Comparison of ENCODE assay signal across 26 cellular contexts in genomic region chr2:235287369-235287722, GRCh38.
DNase-seq lines count a peak whose midpoint lies in the region; TF ChIP-seq lines count a peak whose summit lies in the region.
"Had no signal": no experiment of that assay in that cellular context is flagged by ENCODE, and none has a peak within 500 bp of the region (broad histone marks: within the 10 kb centered on the region; RNA-seq: fewer than 3 reads in every experiment).

No MANE protein-coding gene starts in this region.

- peak overlapping the region; percentile 33 for H3K23ac ChIP-seq in trophoblast cell (ENCODE audit: low read length)

- H3K9ac ChIP-seq in GM23248 (no peak overlapping the region), trophoblast cell (ENCODE audit: low read length) (no peak overlapping the region)

- TF ChIP-seq CTCF in dorsolateral prefrontal cortex (IDR thresholded peaks at IDR 0.05 in 54 of 56, conservative IDR thresholded peaks at IDR 0.05 in 2 of 56; ENCODE audit: low read depth in 1 of 56, partially characterized antibody in 56 of 56) (no peak), left ventricle myocardium inferior (IDR thresholded peaks at IDR 0.05; ENCODE audit: borderline replicate concordance) (no peak)

- no peak overlapping the region for H4K8ac ChIP-seq in trophoblast cell (ENCODE audit: low read depth, low read length)

- no peaks in the 10 kb centered on the region for H3K36me3 Mint-ChIP-seq in activated T-helper 1 cell treated with anti-CD3 and anti-CD28 coated beads, Interleukin-12 subunit alpha, Interleukin-12 subunit beta, Interleukin-2, Interleukin-4 antibody, amounts not matched to agents 30 ng/mL and 10 ng/mL and 1 ng/mL, durations not matched to agents 14 hours and 24 hours and 36 hours (ENCODE audit: low read depth)
- H3K36me3 Mint-ChIP-seq: IgD-negative memory B cell had no signal

- no peak overlapping the region for H2BK12ac ChIP-seq in trophoblast cell (ENCODE audit: low read length)

- 0 out of 2 replicates have a peak, but pooled peaks cover 2% of the 10 kb centered on the region for H3K9me2 ChIP-seq in GM23248 (ENCODE audit: insufficient read depth)

- 40 to 48% methylated on average over 6 of the region's 6 CpGs for WGBS in GM23248 (ENCODE audit: low coverage in 1 of 2, low lambda C conversion rate in 2 of 2, missing lambda C conversion rate in 2 of 2), 2 experiments
- WGBS in trophoblast cell (ENCODE audit: extremely low coverage, insufficient coverage, insufficient read length), result no CpG with 5 or more reads among the region's 6 CpGs

- H3K27ac Mint-ChIP-seq in activated T-helper 1 cell treated with anti-CD3 and anti-CD28 coated beads, Interleukin-12 subunit alpha, Interleukin-12 subunit beta, Interleukin-2, Interleukin-4 antibody, amounts not matched to agents 30 ng/mL and 10 ng/mL and 1 ng/mL, durations not matched to agents 14 hours and 24 hours and 36 hours, result no peak overlapping the region
- H3K27ac Mint-ChIP-seq: activated T-cell treated with anti-CD3 and anti-CD28 coated beads, Interleukin-2, amount 50 U/mL, for 24 hours; stimulated activated naive CD8-positive, alpha-beta T cell treated with anti-CD3 and anti-CD28 coated beads, Interleukin-15, amount 100 ng/mL, for 72 hours; T-helper 1 cell treated with Interleukin-12 subunit alpha and Interleukin-12 subunit beta and Interleukin-4 antibody, amounts not matched to agents 30 μg/mL and 1 μg/mL, for 36 hours had no signal

- no peaks in the 10 kb centered on the region for H3K9me3 Mint-ChIP-seq in activated T-helper 1 cell treated with anti-CD3 and anti-CD28 coated beads, Interleukin-12 subunit alpha, Interleukin-12 subunit beta, Interleukin-2, Interleukin-4 antibody, amounts not matched to agents 30 ng/mL and 10 ng/mL and 1 ng/mL, durations not matched to agents 14 hours and 24 hours and 36 hours
- H3K9me3 Mint-ChIP-seq: activated T-cell treated with anti-CD3 and anti-CD28 coated beads, Interleukin-2, amount 50 U/mL, for 24 hours; central memory CD8-positive, alpha-beta T cell; stimulated activated naive CD8-positive, alpha-beta T cell treated with anti-CD3 and anti-CD28 coated beads, Interleukin-15, amount 100 ng/mL, for 72 hours; T-helper 1 cell treated with Interleukin-12 subunit alpha and Interleukin-12 subunit beta and Interleukin-4 antibody, amounts not matched to agents 30 μg/mL and 1 μg/mL, for 36 hours had no signal

- DNase-seq in GM23248, result peak; percentile 27
- peak in 6 of 10 donors; percentile 37 to 70 (median 56) for DNase-seq in dorsolateral prefrontal cortex
- peak; percentile 47 for DNase-seq in left ventricle myocardium inferior
- DNase-seq in trophoblast cell, result no peak
- DNase-seq in NCI-H1105 treated with DMSO at 0.1 percent for 48 hours (lab: John Stamatoyannopoulos, UW), result no peak
- DNase-seq in NCI-H510A treated with DMSO at 0.1 percent for 48 hours (lab: John Stamatoyannopoulos, UW), result no peak
- DNase-seq in activated T-helper 1 cell treated with anti-CD3 and anti-CD28 coated beads, Interleukin-12 subunit alpha, Interleukin-12 subunit beta, Interleukin-2, Interleukin-4 antibody, amounts not matched to agents 30 ng/mL and 10 ng/mL and 1 ng/mL, durations not matched to agents 14 hours and 24 hours and 36 hours (ENCODE audit: low spot score), result no peak
- no peak for DNase-seq in HCEC 1CT
- DNase-seq: activated CD4-positive, alpha-beta T cell treated with anti-CD3 and anti-CD28 coated beads for 48 hours; activated gamma-delta T cell treated with Interleukin-2 at 50 U/mL for 16 hours; activated T-cell treated with anti-CD3 and anti-CD28 coated beads, Interleukin-2, amount 50 U/mL, for 24 hours; BE2C; dermis blood vessel endothelial cell; mammary epithelial cell; NCI-H1048; NCI-H187; NCI-H226; stimulated activated CD4-positive, alpha-beta T cell treated with anti-CD3 and anti-CD28 coated beads, Interleukin-1b, Interleukin-23, amount 100 ng/mL, for 48 hours; stimulated activated CD8-positive, alpha-beta memory T cell treated with anti-CD3 and anti-CD28 coated beads, Interleukin-4, amount 100 ng/mL, for 48 hours; stimulated activated naive CD8-positive, alpha-beta T cell treated with anti-CD3 and anti-CD28 coated beads, Interleukin-15, amount 100 ng/mL, for 72 hours; tibial artery had no signal

- no peak overlapping the region for H2BK5ac ChIP-seq in trophoblast cell (ENCODE audit: low read depth, low read length, poor library complexity)

- H3K79me2 ChIP-seq in GM23248 (ENCODE audit: insufficient read depth), result no peaks in the 10 kb centered on the region
- H3K79me2 ChIP-seq in trophoblast cell (ENCODE audit: control insufficient read depth, insufficient read depth, low read length, poor library complexity), result no peaks in the 10 kb centered on the region

- no peak overlapping the region for H3K14ac ChIP-seq in trophoblast cell (ENCODE audit: low read length)

- intact Hi-C loops in dorsolateral prefrontal cortex (cut with DNase I) (no loop called here), left ventricle myocardium inferior (cut with micrococcal nuclease) (no loop called here)
- intact Hi-C loops in activated T-helper 1 cell treated with anti-CD3 and anti-CD28 coated beads, Interleukin-12 subunit alpha, Interleukin-12 subunit beta, Interleukin-2, Interleukin-4 antibody, amounts not matched to agents 30 ng/mL and 10 ng/mL and 1 ng/mL, durations not matched to agents 14 hours and 24 hours and 36 hours (cut with micrococcal nuclease), result no loop called here

- H3K27me3 Mint-ChIP-seq in activated T-helper 1 cell treated with anti-CD3 and anti-CD28 coated beads, Interleukin-12 subunit alpha, Interleukin-12 subunit beta, Interleukin-2, Interleukin-4 antibody, amounts not matched to agents 30 ng/mL and 10 ng/mL and 1 ng/mL, durations not matched to agents 14 hours and 24 hours and 36 hours (ENCODE audit: insufficient read depth), result peaks cover 3% of the 10 kb centered on the region
- H3K27me3 Mint-ChIP-seq: IgD-negative memory B cell had no signal

- H3K9me3 ChIP-seq in GM23248 (ENCODE audit: low read depth), result no peaks in the 10 kb centered on the region
- peaks cover 6% of the 10 kb centered on the region for H3K9me3 ChIP-seq in left ventricle myocardium inferior (replicated peaks)
- no peaks in the 10 kb centered on the region for H3K9me3 ChIP-seq in trophoblast cell (ENCODE audit: insufficient read depth, low read depth, low read length)
- H3K9me3 ChIP-seq: BE2C, tibial artery had no signal

- in situ Hi-C loops in GM23248 (cut with MboI), result no loop called here

- H4K12ac ChIP-seq in trophoblast cell (ENCODE audit: low read depth, low read length), result no peak overlapping the region

- H4K91ac ChIP-seq in trophoblast cell (ENCODE audit: low read depth, low read length), result no peak overlapping the region

- H3K36me3 ChIP-seq in GM23248 (ENCODE audit: low read depth) (no peaks in the 10 kb centered on the region), left ventricle myocardium inferior (no peaks in the 10 kb centered on the region), trophoblast cell (ENCODE audit: control insufficient read depth in 1 of 2, insufficient read depth in 2 of 2, low read length in 2 of 2) (no peaks in the 10 kb centered on the region)
- H3K36me3 ChIP-seq: BE2C, tibial artery had no signal

- H2AFZ ChIP-seq in GM23248 (no peak overlapping the region), trophoblast cell (ENCODE audit: insufficient read depth, low read length, poor library complexity) (no peak overlapping the region)

- H3K27me3 ChIP-seq in GM23248 (replicated peaks; ENCODE audit: insufficient read depth) (no peaks in the 10 kb centered on the region), dorsolateral prefrontal cortex (peaks cover 0 to 4% (median 0%) of the 10 kb centered on the region in 45 donors), left ventricle myocardium inferior (ENCODE audit: low read depth) (peaks cover 42% of the 10 kb centered on the region), trophoblast cell (ENCODE audit: insufficient read depth, low read length) (peaks cover 4% of the 10 kb centered on the region)
- H3K27me3 ChIP-seq: tibial artery had no signal

- no peak overlapping the region for H3K4ac ChIP-seq in trophoblast cell (ENCODE audit: low read depth, low read length)

- no peaks in the 10 kb centered on the region for H3F3A ChIP-seq in GM23248 (ENCODE audit: insufficient read depth)

- no peak overlapping the region for H3K4me3 Mint-ChIP-seq in activated T-helper 1 cell treated with anti-CD3 and anti-CD28 coated beads, Interleukin-12 subunit alpha, Interleukin-12 subunit beta, Interleukin-2, Interleukin-4 antibody, amounts not matched to agents 30 ng/mL and 10 ng/mL and 1 ng/mL, durations not matched to agents 14 hours and 24 hours and 36 hours
- H3K4me3 Mint-ChIP-seq: activated T-cell treated with anti-CD3 and anti-CD28 coated beads, Interleukin-2, amount 50 U/mL, for 24 hours; central memory CD8-positive, alpha-beta T cell; IgD-negative memory B cell; stimulated activated naive CD8-positive, alpha-beta T cell treated with anti-CD3 and anti-CD28 coated beads, Interleukin-15, amount 100 ng/mL, for 72 hours; T-helper 1 cell treated with Interleukin-12 subunit alpha and Interleukin-12 subunit beta and Interleukin-4 antibody, amounts not matched to agents 30 μg/mL and 1 μg/mL, for 36 hours had no signal

- no peak overlapping the region for H3K18ac ChIP-seq in trophoblast cell (ENCODE audit: low read length)

- no peak overlapping the region for H3K4me3 ChIP-seq in GM23248
- H3K4me3 ChIP-seq in dorsolateral prefrontal cortex, result peak overlapping the region in 35 of 59 donors; percentile 9 to 58 (median 29)
- no peak overlapping the region for H3K4me3 ChIP-seq in left ventricle myocardium inferior
- H3K4me3 ChIP-seq in trophoblast cell (ENCODE audit: low read depth, low read length), result no peak overlapping the region
- H3K4me3 ChIP-seq: smooth muscle cell, tibial artery had no signal

- no peaks in the 10 kb centered on the region for H4K20me1 ChIP-seq in GM23248 (ENCODE audit: insufficient read depth)

- no peak overlapping the region for H2BK120ac ChIP-seq in trophoblast cell (ENCODE audit: insufficient read depth, low read length, poor library complexity)

- H3K4me1 ChIP-seq in GM23248 (ENCODE audit: insufficient read depth), result peaks cover 6% of the 10 kb centered on the region; the same call in 1 of the 2 replicates
- no peaks in the 10 kb centered on the region for H3K4me1 ChIP-seq in left ventricle myocardium inferior
- no peaks in the 10 kb centered on the region for H3K4me1 ChIP-seq in trophoblast cell (ENCODE audit: control insufficient read depth in 1 of 2, insufficient read depth in 2 of 2, low read length in 2 of 2)
- H3K4me1 ChIP-seq: BE2C, tibial artery had no signal

- no peak overlapping the region for H3K4me2 ChIP-seq in GM23248 (ENCODE audit: unreplicated experiment)
- H3K4me2 ChIP-seq in trophoblast cell (ENCODE audit: low read length), result no peak overlapping the region
- H3K4me2 ChIP-seq: smooth muscle cell had no signal

- no peaks in the 10 kb centered on the region for H3K4me1 Mint-ChIP-seq in activated T-helper 1 cell treated with anti-CD3 and anti-CD28 coated beads, Interleukin-12 subunit alpha, Interleukin-12 subunit beta, Interleukin-2, Interleukin-4 antibody, amounts not matched to agents 30 ng/mL and 10 ng/mL and 1 ng/mL, durations not matched to agents 14 hours and 24 hours and 36 hours (ENCODE audit: low read depth)
- H3K4me1 Mint-ChIP-seq: central memory CD8-positive, alpha-beta T cell; IgD-negative memory B cell; stimulated activated naive CD8-positive, alpha-beta T cell treated with anti-CD3 and anti-CD28 coated beads, Interleukin-15, amount 100 ng/mL, for 72 hours had no signal

- H3K27ac ChIP-seq in GM23248 (no peak overlapping the region), dorsolateral prefrontal cortex (peak overlapping the region in 6 of 59 donors; percentile 1 to 37 (median 22)), left ventricle myocardium inferior (replicated peaks) (peak overlapping the region; percentile 42), trophoblast cell (ENCODE audit: low read depth, low read length) (no peak overlapping the region)
- H3K27ac ChIP-seq: tibial artery, VCaP had no signal

- H2AK5ac ChIP-seq in trophoblast cell (ENCODE audit: low read length), result no peak overlapping the region

- no peaks in the 10 kb centered on the region for H3K79me1 ChIP-seq in trophoblast cell (ENCODE audit: low read length)

Comparison
In these comparisons a context has a peak if more than half of its experiments do, and no peak if none do; other contexts are left out.
1. DNase-seq: peak in GM23248 (single experiment), dorsolateral prefrontal cortex (6 of 10) and left ventricle myocardium inferior (single experiment); none in trophoblast cell (0 of 2), NCI-H1105 treated with DMSO at 0.1 percent for 48 hours (single experiment), NCI-H510A treated with DMSO at 0.1 percent for 48 hours (single experiment), activated T-helper 1 cell treated with anti-CD3 and anti-CD28 coated beads, Interleukin-12 subunit alpha, Interleukin-12 subunit beta, Interleukin-2, Interleukin-4 antibody, amounts not matched to agents 30 ng/mL and 10 ng/mL and 1 ng/mL, durations not matched to agents 14 hours and 24 hours and 36 hours (single experiment) and HCEC 1CT (single experiment).
2. H3K4me3 ChIP-seq: peak in dorsolateral prefrontal cortex (35 of 59); none in GM23248 (single experiment), left ventricle myocardium inferior (single experiment) and trophoblast cell (single experiment).